In genomic region chr11:69449320-69450063, GRCh38 we compare ENCODE assay signal across 1 cellular context.
TF ChIP-seq lines count a peak whose summit lies in the region.

No MANE protein-coding gene starts in this region.

TF ChIP-seq in K562, 482 proteins besides CTCF, POLR2A, EP300 and RAD21 (continued from another document and continues in another):
- TF ChIP-seq RBM15 (IDR thresholded peaks at IDR 0.05; ENCODE audit: insufficient read depth, low read length) (no peak), MECOM (CRISPR knock-in tag; IDR thresholded peaks at IDR 0.05) (no peak), ZNF324 (CRISPR knock-in tag; IDR thresholded peaks at IDR 0.05) (no peak), FIP1L1 (IDR thresholded peaks at IDR 0.05; ENCODE audit: low read depth, low read length, poor library complexity, severe bottlenecking) (no peak), EZH2 (IDR thresholded peaks at IDR 0.05; ENCODE audit: borderline replicate concordance, low read depth, low read length) (no peak), PHB2 (IDR thresholded peaks at IDR 0.05; ENCODE audit: low read depth) (no peak), MGA (IDR thresholded peaks at IDR 0.05) (peak; percentile 58), RAD51 (IDR thresholded peaks at IDR 0.05; ENCODE audit: borderline replicate concordance, low read depth) (no peak), CSDE1 (IDR thresholded peaks at IDR 0.05) (no peak), BRD9 (IDR thresholded peaks at IDR 0.05; ENCODE audit: low read depth, partially characterized antibody) (no peak), ADNP (tag; IDR thresholded peaks at IDR 0.05) (no peak), ZNF146 (CRISPR knock-in tag; IDR thresholded peaks at IDR 0.05; ENCODE audit: unreplicated experiment) (no peak), TCF7L2 (IDR thresholded peaks at IDR 0.05; ENCODE audit: low read depth, low read length) (peak; percentile 44; the same call in 1 of the 2 replicates), TBP (optimal IDR thresholded peaks at IDR 0.05; ENCODE audit: low read depth, low read length) (no peak), RREB1 (CRISPR knock-in tag; IDR thresholded peaks at IDR 0.05) (no peak), JUN (IDR thresholded peaks at IDR 0.05; ENCODE audit: borderline replicate concordance, low read depth, low read length) (peak; percentile 91), JUN (CRISPR knock-in tag; IDR thresholded peaks at IDR 0.05; ENCODE audit: borderline replicate concordance) (no peak; the same call in 1 of the 2 replicates), ZNF282 (CRISPR knock-in tag; IDR thresholded peaks at IDR 0.05) (no peak), FOSL1 (tag; conservative IDR thresholded peaks at IDR 0.05) (peak; percentile 93), RBM34 (IDR thresholded peaks at IDR 0.05; ENCODE audit: borderline replicate concordance, insufficient read depth, low read length) (no peak), POLR3G (IDR thresholded peaks at IDR 0.05; ENCODE audit: extremely low read depth, insufficient read length, insufficient replicate concordance) (no peak), NR4A1 (CRISPR knock-in tag; IDR thresholded peaks at IDR 0.05) (no peak), NR4A1 (tag; IDR thresholded peaks at IDR 0.05) (no peak), MYNN (IDR thresholded peaks at IDR 0.05) (peak; percentile 79; the same call in 1 of the 2 replicates), MYNN (CRISPR knock-in tag; IDR thresholded peaks at IDR 0.05) (no peak), FOXA1 (IDR thresholded peaks at IDR 0.05; ENCODE audit: borderline replicate concordance) (no peak), ZNF124 (CRISPR knock-in tag; IDR thresholded peaks at IDR 0.05) (no peak), ZNF263 (CRISPR knock-in tag; IDR thresholded peaks at IDR 0.05; ENCODE audit: borderline replicate concordance) (no peak), RBBP5 (IDR thresholded peaks at IDR 0.05; ENCODE audit: borderline replicate concordance, insufficient read depth, low read length, poor library complexity, severe bottlenecking) (peak; percentile 45), PBX2 (CRISPR knock-in tag; IDR thresholded peaks at IDR 0.05; ENCODE audit: low read depth) (no peak), PBX2 (tag; conservative IDR thresholded peaks at IDR 0.05; ENCODE audit: low read depth) (no peak), SMARCE1 (IDR thresholded peaks at IDR 0.05) (peak; percentile 98), MEIS2 (IDR thresholded peaks at IDR 0.05; ENCODE audit: partially characterized antibody) (no peak), ZSCAN32 (CRISPR knock-in tag; IDR thresholded peaks at IDR 0.05) (no peak), IRF9 (tag; IDR thresholded peaks at IDR 0.05) (no peak), STAG1 (CRISPR knock-in tag; IDR thresholded peaks at IDR 0.05; ENCODE audit: borderline replicate concordance) (no peak), ZC3H4 (CRISPR knock-in tag; IDR thresholded peaks at IDR 0.05; ENCODE audit: borderline replicate concordance) (no peak), BMI1 (IDR thresholded peaks at IDR 0.05; ENCODE audit: low read length) (no peak), ZNF589 (CRISPR knock-in tag; IDR thresholded peaks at IDR 0.05; ENCODE audit: low read depth) (0 out of 2 replicates have a peak, but pooled peaks have one; percentile 59), ESRRA (IDR thresholded peaks at IDR 0.05; ENCODE audit: borderline replicate concordance, low read depth) (no peak), ARID2 (IDR thresholded peaks at IDR 0.05) (no peak), RHOXF2B (CRISPR knock-in tag; conservative IDR thresholded peaks at IDR 0.05) (no peak), PHF20 (IDR thresholded peaks at IDR 0.05; ENCODE audit: partially characterized antibody) (no peak), CBFA2T2 (conservative IDR thresholded peaks at IDR 0.05) (peak; percentile 87), ID3 (CRISPR knock-in tag; IDR thresholded peaks at IDR 0.05) (no peak), ID3 (tag; IDR thresholded peaks at IDR 0.05) (no peak), XRCC4 (IDR thresholded peaks at IDR 0.05; ENCODE audit: extremely low read depth, insufficient read depth, insufficient read length) (no peak), E2F3 (CRISPR knock-in tag; IDR thresholded peaks at IDR 0.05) (no peak), JUNB (CRISPR knock-in tag; conservative IDR thresholded peaks at IDR 0.05) (0 out of 2 replicates have a peak, but pooled peaks have one; percentile 9), NFRKB (IDR thresholded peaks at IDR 0.05; ENCODE audit: low read depth) (peak; percentile 20; the same call in 1 of the 2 replicates)
